ENCODE assay signal across 22 cellular contexts in the genomic region with DNA sequence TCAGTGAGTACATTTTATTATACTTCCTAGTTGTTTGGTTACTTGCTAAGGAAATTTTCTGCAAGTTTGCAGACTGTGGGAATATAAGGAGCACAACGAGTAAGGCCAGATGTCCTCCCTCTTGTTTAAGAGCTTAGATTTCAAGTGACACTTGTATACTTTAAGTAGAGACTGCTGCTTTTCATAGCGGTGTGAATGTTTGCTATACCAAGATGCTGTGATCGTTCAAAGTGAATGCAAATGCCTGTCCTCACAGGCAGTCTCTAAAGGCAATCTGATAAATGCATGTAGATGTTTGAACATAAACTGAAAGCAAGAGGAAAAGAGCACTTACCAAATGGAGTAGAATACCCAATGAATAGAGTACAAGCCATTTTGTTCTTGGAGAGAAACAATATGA.
DNase-seq lines count a peak whose midpoint lies in the region; ATAC-seq lines count a peak whose summit lies in the region.
"Had no signal": no experiment of that assay in that cellular context is flagged by ENCODE, and none has a peak within 500 bp of the region (broad histone marks: within the 10 kb centered on the region; RNA-seq: fewer than 3 reads in every experiment).

No MANE protein-coding gene starts in this region.

- H3K27ac ChIP-seq in mesenchymal stem cell (ENCODE audit: low read length, poor library complexity, severe bottlenecking) = no peak overlapping the region
- H3K27ac ChIP-seq: HL-60, SJCRH30 had no signal

- no peak for ATAC-seq in HG03432 (IDR thresholded peaks at IDR 0.05; ENCODE audit: unreplicated experiment)
- no peak for ATAC-seq in activated T-cell treated with anti-CD3 and anti-CD28 coated beads, Interleukin-2, amount 50 U/mL, for 4 hours
- ATAC-seq: CD8-positive, alpha-beta T cell; HepG2; T-cell had no signal

- H3K4me1 Mint-ChIP-seq in activated T-cell treated with anti-CD3 and anti-CD28 coated beads, Interleukin-2, amount 50 U/mL, for 4 hours (ENCODE audit: low read depth) = no peaks in the 10 kb centered on the region
- peaks cover 4% of the 10 kb centered on the region for H3K4me1 Mint-ChIP-seq in activated CD4-positive, alpha-beta T cell treated with anti-CD3 and anti-CD28 coated beads, Interleukin-2, amount 10 ng/mL, durations not matched to agents 7 days and 5 days
- H3K4me1 Mint-ChIP-seq: T-cell had no signal

- H4K91ac ChIP-seq in mesenchymal stem cell (ENCODE audit: low read length) = no peak overlapping the region

- H3K14ac ChIP-seq in mesenchymal stem cell (ENCODE audit: low read length in 2 of 2) = no peak overlapping the region

- no peaks in the 10 kb centered on the region for H3K9me3 Mint-ChIP-seq in activated T-cell treated with anti-CD3 and anti-CD28 coated beads, Interleukin-2, amount 50 U/mL, for 4 hours
- no peaks in the 10 kb centered on the region for H3K9me3 Mint-ChIP-seq in activated CD4-positive, alpha-beta T cell treated with anti-CD3 and anti-CD28 coated beads, Interleukin-2, amount 10 ng/mL, durations not matched to agents 7 days and 5 days
- H3K9me3 Mint-ChIP-seq: CD8-positive, alpha-beta T cell had no signal

- no peak overlapping the region for H2BK120ac ChIP-seq in mesenchymal stem cell (ENCODE audit: low read depth, low read length)

- H3K9me3 ChIP-seq in adipocyte (ENCODE audit: control insufficient read depth, low read length) = no peaks in the 10 kb centered on the region
- H3K9me3 ChIP-seq in mesenchymal stem cell (ENCODE audit: control insufficient read depth, low read length) = no peaks in the 10 kb centered on the region
- H3K9me3 ChIP-seq: SJCRH30 had no signal

- H2BK5ac ChIP-seq in mesenchymal stem cell (ENCODE audit: low read depth, low read length, poor library complexity, severe bottlenecking) = no peak overlapping the region

- DNase-seq in NCI-H1105 treated with DMSO at 0.1 percent for 48 hours (lab: John Stamatoyannopoulos, UW) (peak; percentile 7), NCI-H1105 (lab: John Stamatoyannopoulos, UW) (no peak), adipocyte (ENCODE audit: low read depth) (peak; percentile 30), mesenchymal stem cell (peak; percentile 58)
- DNase-seq in activated T-cell treated with anti-CD3 and anti-CD28 coated beads, Interleukin-2, amount 50 U/mL, for 4 hours = no peak
- DNase-seq in activated CD4-positive, alpha-beta T cell treated with anti-CD3 and anti-CD28 coated beads, Interleukin-2, amount 10 ng/mL, durations not matched to agents 7 days and 5 days = no peak
- DNase-seq: AML-193; C1 segment of cervical spinal cord; Calu3; CD8-positive, alpha-beta T cell; DMS79 treated with DMSO at 0.1 percent for 48 hours; H9; KG1; NCI-H1092; NCI-H2081; NCI-H446 treated with DMSO at 0.1 percent for 48 hours; NCI-H748 treated with DMSO at 0.1 percent for 48 hours; SJCRH30; T-cell had no signal

- H3K4me3 ChIP-seq in adipocyte (ENCODE audit: low read length) (no peak overlapping the region), mesenchymal stem cell (ENCODE audit: insufficient read depth in 1 of 2, low read depth in 1 of 2, low read length in 2 of 2) (no peak overlapping the region)
- H3K4me3 ChIP-seq: SJCRH30 had no signal

- no peak overlapping the region for H4K8ac ChIP-seq in mesenchymal stem cell (ENCODE audit: low read length)

- H3K36me3 ChIP-seq in adipocyte (ENCODE audit: control insufficient read depth, insufficient read depth, low read length, severe bottlenecking) (no peaks in the 10 kb centered on the region), mesenchymal stem cell (ENCODE audit: control insufficient read depth in 1 of 2, insufficient read depth in 2 of 2, low read depth in 1 of 2, low read length in 2 of 2) (peaks cover 0 to 6% of the 10 kb centered on the region in 2 experiments)
- H3K36me3 ChIP-seq: SJCRH30 had no signal

- POLR2A ChIA-PET in activated CD4-positive, alpha-beta T cell treated with anti-CD3 and anti-CD28 coated beads, Interleukin-2, amount 10 ng/mL, durations not matched to agents 7 days and 5 days (lab: Charles Lee) = no interaction called here

- H3K18ac ChIP-seq in mesenchymal stem cell (ENCODE audit: low read depth in 1 of 2, low read length in 2 of 2) = no peak overlapping the region

- no peaks in the 10 kb centered on the region for H3K27me3 ChIP-seq in adipocyte (replicated peaks; ENCODE audit: control insufficient read depth, insufficient read depth, low read length)
- no peaks in the 10 kb centered on the region for H3K27me3 ChIP-seq in mesenchymal stem cell (ENCODE audit: control insufficient read depth in 1 of 2, insufficient read depth in 1 of 2, low read length in 2 of 2)
- H3K27me3 ChIP-seq: SJCRH30 had no signal

- no peak overlapping the region for H3K4me3 Mint-ChIP-seq in activated T-cell treated with anti-CD3 and anti-CD28 coated beads, Interleukin-2, amount 50 U/mL, for 4 hours
- no peak overlapping the region for H3K4me3 Mint-ChIP-seq in activated CD4-positive, alpha-beta T cell treated with anti-CD3 and anti-CD28 coated beads, Interleukin-2, amount 10 ng/mL, durations not matched to agents 7 days and 5 days
- H3K4me3 Mint-ChIP-seq: CD8-positive, alpha-beta T cell; H9; T-cell had no signal

- CTCF ChIA-PET in activated CD4-positive, alpha-beta T cell treated with anti-CD3 and anti-CD28 coated beads, Interleukin-2, amount 10 ng/mL, durations not matched to agents 7 days and 5 days (lab: Charles Lee) = no interaction called here

- H3K4me2 ChIP-seq in mesenchymal stem cell (ENCODE audit: low read length, poor library complexity, severe bottlenecking) = no peak overlapping the region

- H3K27ac Mint-ChIP-seq in activated CD4-positive, alpha-beta T cell treated with anti-CD3 and anti-CD28 coated beads, Interleukin-2, amount 10 ng/mL, durations not matched to agents 7 days and 5 days = no peak overlapping the region
- H3K27ac Mint-ChIP-seq: CD8-positive, alpha-beta T cell; H9; T-cell had no signal

- H3K4ac ChIP-seq in mesenchymal stem cell (ENCODE audit: low read depth in 1 of 2, low read length in 2 of 2) = no peak overlapping the region

- H2AFZ ChIP-seq in mesenchymal stem cell (ENCODE audit: low read depth, low read length) = no peak overlapping the region

- no peak overlapping the region for H2AK5ac ChIP-seq in mesenchymal stem cell (ENCODE audit: low read length, severe bottlenecking)

- no peak overlapping the region for H3K9ac ChIP-seq in adipocyte (ENCODE audit: low read length)
- no peak overlapping the region for H3K9ac ChIP-seq in mesenchymal stem cell (ENCODE audit: low read length)

- no peaks in the 10 kb centered on the region for H3K36me3 Mint-ChIP-seq in activated T-cell treated with anti-CD3 and anti-CD28 coated beads, Interleukin-2, amount 50 U/mL, for 4 hours (ENCODE audit: insufficient read depth)
- no peaks in the 10 kb centered on the region for H3K36me3 Mint-ChIP-seq in activated CD4-positive, alpha-beta T cell treated with anti-CD3 and anti-CD28 coated beads, Interleukin-2, amount 10 ng/mL, durations not matched to agents 7 days and 5 days (ENCODE audit: low read depth)
- H3K36me3 Mint-ChIP-seq: CD8-positive, alpha-beta T cell; T-cell had no signal

- peaks cover 5% of the 10 kb centered on the region for H3K4me1 ChIP-seq in adipocyte (ENCODE audit: control insufficient read depth, insufficient read depth, low read length)
- no peaks in the 10 kb centered on the region for H3K4me1 ChIP-seq in mesenchymal stem cell (ENCODE audit: control insufficient read depth, insufficient read depth, low read depth, low read length)
- H3K4me1 ChIP-seq: SJCRH30 had no signal

- no peaks in the 10 kb centered on the region for H3K79me1 ChIP-seq in mesenchymal stem cell (replicated peaks; ENCODE audit: low read length, poor library complexity, severe bottlenecking)

- H3K23ac ChIP-seq in mesenchymal stem cell (ENCODE audit: low read length in 2 of 2) = no peak overlapping the region

- no peaks in the 10 kb centered on the region for H3K27me3 Mint-ChIP-seq in activated T-cell treated with anti-CD3 and anti-CD28 coated beads, Interleukin-2, amount 50 U/mL, for 4 hours (ENCODE audit: low read depth)
- H3K27me3 Mint-ChIP-seq in activated CD4-positive, alpha-beta T cell treated with anti-CD3 and anti-CD28 coated beads, Interleukin-2, amount 10 ng/mL, durations not matched to agents 7 days and 5 days = no peaks in the 10 kb centered on the region
- H3K27me3 Mint-ChIP-seq: T-cell had no signal

- 5% methylated on average over 3 of the region's 3 CpGs for WGBS in mesenchymal stem cell

- H2BK15ac ChIP-seq in mesenchymal stem cell (ENCODE audit: low read depth, poor library complexity, severe bottlenecking) = no peak overlapping the region

- H2BK12ac ChIP-seq in mesenchymal stem cell (ENCODE audit: low read length in 2 of 2) = no peak overlapping the region

Comparison
In these comparisons a context has a peak if more than half of its experiments do, and no peak if none do; other contexts are left out.
1. DNase-seq: peak in NCI-H1105 treated with DMSO at 0.1 percent for 48 hours (single experiment), adipocyte (single experiment) and mesenchymal stem cell (single experiment); none in NCI-H1105 (single experiment), activated T-cell treated with anti-CD3 and anti-CD28 coated beads, Interleukin-2, amount 50 U/mL, for 4 hours (single experiment) and activated CD4-positive, alpha-beta T cell treated with anti-CD3 and anti-CD28 coated beads, Interleukin-2, amount 10 ng/mL, durations not matched to agents 7 days and 5 days (single experiment).